Comparison of ENCODE assay signal across 13 cellular contexts in the genomic region with DNA sequence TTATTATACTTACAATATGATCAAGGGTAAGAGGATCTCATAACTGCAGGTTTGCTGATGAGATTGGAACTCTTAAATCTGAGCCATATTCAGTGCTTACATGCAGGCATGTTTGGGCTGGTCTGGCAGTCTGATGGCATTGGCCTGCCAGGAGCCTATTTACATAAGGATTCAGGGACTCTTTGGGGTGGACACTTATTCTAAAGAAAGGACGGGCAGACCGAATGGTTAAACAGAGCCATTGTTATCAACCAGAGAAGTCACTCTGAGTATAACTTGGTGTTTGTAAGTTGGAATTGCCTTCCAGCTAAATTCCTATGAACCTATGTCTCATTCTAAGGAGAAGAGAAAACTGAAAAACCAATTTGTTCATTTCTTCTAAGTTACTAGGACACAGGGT.
A peak's percentile ranks its signal among the peaks of the same experiment; 100 is the strongest.
DNase-seq lines count a peak whose midpoint lies in the region; ATAC-seq and TF ChIP-seq lines count a peak whose summit lies in the region.
"Had no signal": no experiment of that assay in that cellular context is flagged by ENCODE, and none has a peak within 500 bp of the region (broad histone marks: within the 10 kb centered on the region; RNA-seq: fewer than 3 reads in every experiment).

No MANE protein-coding gene starts in this region.

- no peak overlapping the region for H4K91ac ChIP-seq in neuronal stem cell (ENCODE audit: low read depth, low read length, poor library complexity)

- H3K4me2 ChIP-seq in GM23338 (no peak overlapping the region), KMS-11 (peak overlapping the region; percentile 89), neuronal stem cell (ENCODE audit: insufficient read depth, low read length, poor library complexity, severe bottlenecking) (no peak overlapping the region)
- H3K4me2 ChIP-seq: A549, BLaER1 had no signal

- H3K36me3 ChIP-seq in GM23338 (ENCODE audit: insufficient read depth), result no peaks in the 10 kb centered on the region
- no peaks in the 10 kb centered on the region for H3K36me3 ChIP-seq in KMS-11 (ENCODE audit: insufficient read depth)
- H3K36me3 ChIP-seq in neuronal stem cell (replicated peaks in 1 of 2; ENCODE audit: control insufficient read depth in 2 of 2, insufficient read depth in 2 of 2, low read length in 2 of 2), result no peaks in the 10 kb centered on the region
- H3K36me3 ChIP-seq: BLaER1 had no signal

- H2BK12ac ChIP-seq in neuronal stem cell (ENCODE audit: low read length), result no peak overlapping the region

- no peak for ATAC-seq in GM23338
- ATAC-seq in HG03342 (IDR thresholded peaks at IDR 0.05; ENCODE audit: unreplicated experiment), result no peak
- no peak for ATAC-seq in natural killer cell
- ATAC-seq: A549 had no signal

- H3K79me1 ChIP-seq in neuronal stem cell (ENCODE audit: low read depth, low read length), result no peaks in the 10 kb centered on the region

- H3K9me2 ChIP-seq in GM23338 (ENCODE audit: insufficient read depth), result no peaks in the 10 kb centered on the region

- H2BK5ac ChIP-seq in neuronal stem cell (ENCODE audit: low read length), result no peak overlapping the region

- intact Hi-C loops in natural killer cell (cut with micrococcal nuclease), result no loop called here

- no CpG with 5 or more reads among the region's 2 CpGs for WGBS in neuronal stem cell (ENCODE audit: extremely low coverage in 2 of 2, insufficient read length in 2 of 2, insufficient replicate concordance in 1 of 2), 2 donors

- H3K9me3 Mint-ChIP-seq in GM23338 (no peaks in the 10 kb centered on the region), natural killer cell (peaks cover 14 to 30% of the 10 kb centered on the region in 2 donors)

- no peaks in the 10 kb centered on the region for H3K9me3 ChIP-seq in neuronal stem cell (replicated peaks in 1 of 2; ENCODE audit: control insufficient read depth in 2 of 2, insufficient read depth in 1 of 2, low read depth in 1 of 2, low read length in 2 of 2)
- H3K9me3 ChIP-seq: A549, BLaER1 had no signal

- H3K27me3 ChIP-seq in GM23338 (ENCODE audit: insufficient read depth), result no peaks in the 10 kb centered on the region
- no peaks in the 10 kb centered on the region for H3K27me3 ChIP-seq in KMS-11 (ENCODE audit: insufficient read depth, low read depth)
- H3K27me3 ChIP-seq in neuronal stem cell (ENCODE audit: control insufficient read depth in 3 of 3, insufficient read depth in 3 of 3, low read depth in 1 of 3, low read length in 3 of 3), result no peaks in the 10 kb centered on the region
- H3K27me3 ChIP-seq: BLaER1 had no signal

- H3K27ac Mint-ChIP-seq in GM23338, result no peak overlapping the region
- no peak overlapping the region for H3K27ac Mint-ChIP-seq in natural killer cell
- H3K27ac Mint-ChIP-seq: CD8-positive, alpha-beta memory T cell had no signal

- H3K79me2 ChIP-seq in GM23338 (replicated peaks; ENCODE audit: insufficient read depth), result no peaks in the 10 kb centered on the region
- no peaks in the 10 kb centered on the region for H3K79me2 ChIP-seq in KMS-11 (ENCODE audit: insufficient read depth, low read depth)

- no peak for TF ChIP-seq CTCF in GM23338 (conservative IDR thresholded peaks at IDR 0.05; ENCODE audit: low read depth in 2 of 2)
- no peak for TF ChIP-seq CTCF in KMS-11 (conservative IDR thresholded peaks at IDR 0.05; ENCODE audit: low read depth, low read length)
- TF ChIP-seq CTCF in epithelial cell of esophagus (IDR thresholded peaks at IDR 0.05; ENCODE audit: insufficient read depth, low read depth, low read length, missing control alignments), result no peak
- TF ChIP-seq CTCF in natural killer cell (IDR thresholded peaks at IDR 0.05), result no peak

- no peak overlapping the region for H3K4me3 ChIP-seq in GM23338
- H3K4me3 ChIP-seq in KMS-11 (IDR thresholded peaks at IDR 0.05; ENCODE audit: insufficient read depth, low read depth, low read length), result peak overlapping the region; percentile 39
- H3K4me3 ChIP-seq in epithelial cell of esophagus (ENCODE audit: low read length), result no peak overlapping the region
- no peak overlapping the region for H3K4me3 ChIP-seq in neuronal stem cell (ENCODE audit: low read length in 2 of 2)
- H3K4me3 ChIP-seq: A549, BLaER1, GM23248 had no signal

- H3K23ac ChIP-seq in neuronal stem cell (ENCODE audit: low read depth, low read length, poor library complexity), result no peak overlapping the region

- H3K27ac ChIP-seq in GM23338 (ENCODE audit: low read depth) (no peak overlapping the region), KMS-11 (no peak overlapping the region), neuronal stem cell (replicated peaks; ENCODE audit: low read length) (no peak overlapping the region)
- H3K27ac ChIP-seq: A549, BLaER1, GM23248 had no signal

- H3K4me3 Mint-ChIP-seq in GM23338, result no peak overlapping the region
- no peak overlapping the region for H3K4me3 Mint-ChIP-seq in natural killer cell
- H3K4me3 Mint-ChIP-seq: CD8-positive, alpha-beta memory T cell had no signal

- H3K4me1 ChIP-seq in GM23338 (ENCODE audit: insufficient read depth), result no peaks in the 10 kb centered on the region
- peaks cover 35% of the 10 kb centered on the region for H3K4me1 ChIP-seq in KMS-11 (ENCODE audit: low read depth, poor library complexity, severe bottlenecking)
- peaks cover 0 to 3% of the 10 kb centered on the region in 2 donors for H3K4me1 ChIP-seq in neuronal stem cell (ENCODE audit: control insufficient read depth in 2 of 2, insufficient read depth in 1 of 2, low read depth in 1 of 2, low read length in 2 of 2)
- H3K4me1 ChIP-seq: A549 had no signal

- no peak overlapping the region for H2BK120ac ChIP-seq in neuronal stem cell (ENCODE audit: low read depth, low read length)

- H3F3A ChIP-seq in GM23338 (replicated peaks; ENCODE audit: low read depth), result no peaks in the 10 kb centered on the region

- H2AFZ ChIP-seq in GM23338 (peak overlapping the region; percentile 15; the same call in 1 of the 2 replicates), KMS-11 (ENCODE audit: low read depth) (no peak overlapping the region), neuronal stem cell (ENCODE audit: low read length) (peak overlapping the region; percentile 23)
- H2AFZ ChIP-seq: GM23248 had no signal

- no peaks in the 10 kb centered on the region for H3K4me1 Mint-ChIP-seq in GM23338
- no peaks in the 10 kb centered on the region for H3K4me1 Mint-ChIP-seq in natural killer cell
- H3K4me1 Mint-ChIP-seq: CD8-positive, alpha-beta memory T cell had no signal

- no peak overlapping the region for H4K8ac ChIP-seq in neuronal stem cell (ENCODE audit: low read depth, low read length)

- no peak overlapping the region for H3K4ac ChIP-seq in neuronal stem cell (ENCODE audit: low read length)

- H3K27me3 Mint-ChIP-seq in GM23338 (ENCODE audit: insufficient read depth, low read depth, poor library complexity) (no peaks in the 10 kb centered on the region), natural killer cell (ENCODE audit: low read depth in 2 of 2) (no peaks in the 10 kb centered on the region)
- H3K27me3 Mint-ChIP-seq: CD8-positive, alpha-beta memory T cell had no signal

- H3K36me3 Mint-ChIP-seq in GM23338 (ENCODE audit: low read depth) (no peaks in the 10 kb centered on the region), natural killer cell (no peaks in the 10 kb centered on the region)
- H3K36me3 Mint-ChIP-seq: CD8-positive, alpha-beta memory T cell had no signal

- no peak overlapping the region for H2AK5ac ChIP-seq in neuronal stem cell (ENCODE audit: low read depth, low read length)

- DNase-seq in GM23338 (ENCODE audit: low spot score) (no peak), epithelial cell of esophagus (ENCODE audit: low read depth) (peak; percentile 78), neuronal stem cell (ENCODE audit: low spot score) (no peak), AML-193 (lab: John Stamatoyannopoulos, UW) (no peak), natural killer cell (no peak)
- DNase-seq: CD8-positive, alpha-beta memory T cell; DMS53; GM23248; H7 had no signal

- H2BK15ac ChIP-seq in neuronal stem cell (ENCODE audit: low read length), result no peak overlapping the region

- H3K18ac ChIP-seq in neuronal stem cell (ENCODE audit: low read length), result no peak overlapping the region

- H4K20me1 ChIP-seq in GM23338 (replicated peaks; ENCODE audit: insufficient read depth), result 0 out of 2 replicates have a peak, but pooled peaks cover 3% of the 10 kb centered on the region
- no peaks in the 10 kb centered on the region for H4K20me1 ChIP-seq in KMS-11 (ENCODE audit: insufficient read depth)
- H4K20me1 ChIP-seq: BLaER1 had no signal

- no peak overlapping the region for H3K14ac ChIP-seq in neuronal stem cell (ENCODE audit: low read length)

- H3K9ac ChIP-seq in KMS-11 (no peak overlapping the region), neuronal stem cell (ENCODE audit: low read depth, low read length, poor library complexity) (no peak overlapping the region)
- H3K9ac ChIP-seq: BLaER1, GM23248 had no signal

TF ChIP-seq in GM23338, 12 proteins besides CTCF, POLR2A, EP300 and RAD21 (continues in another document):
- TF ChIP-seq ZNF331 (CRISPR knock-in tag; IDR thresholded peaks at IDR 0.05; ENCODE audit: low read depth) (no peak), NANOG (IDR thresholded peaks at IDR 0.05; ENCODE audit: borderline replicate concordance) (no peak), CREB1 (CRISPR knock-in tag; IDR thresholded peaks at IDR 0.05; ENCODE audit: low read depth) (no peak), EZH2phosphoT487 (IDR thresholded peaks at IDR 0.05; ENCODE audit: unreplicated experiment) (no peak), EZH2 (IDR thresholded peaks at IDR 0.05; ENCODE audit: low read depth, unreplicated experiment) (no peak), POLR2AphosphoS5 (IDR thresholded peaks at IDR 0.05; ENCODE audit: low read depth) (no peak), ZNF114 (CRISPR knock-in tag; IDR thresholded peaks at IDR 0.05) (no peak)
- TF ChIP-seq, protein P1, sequence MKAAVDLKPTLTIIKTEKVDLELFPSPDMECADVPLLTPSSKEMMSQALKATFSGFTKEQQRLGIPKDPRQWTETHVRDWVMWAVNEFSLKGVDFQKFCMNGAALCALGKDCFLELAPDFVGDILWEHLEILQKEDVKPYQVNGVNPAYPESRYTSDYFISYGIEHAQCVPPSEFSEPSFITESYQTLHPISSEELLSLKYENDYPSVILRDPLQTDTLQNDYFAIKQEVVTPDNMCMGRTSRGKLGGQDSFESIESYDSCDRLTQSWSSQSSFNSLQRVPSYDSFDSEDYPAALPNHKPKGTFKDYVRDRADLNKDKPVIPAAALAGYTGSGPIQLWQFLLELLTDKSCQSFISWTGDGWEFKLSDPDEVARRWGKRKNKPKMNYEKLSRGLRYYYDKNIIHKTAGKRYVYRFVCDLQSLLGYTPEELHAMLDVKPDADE (IDR thresholded peaks at IDR 0.05), result no peak
